8 cellular contexts compared by ENCODE assay signal in the genomic region with DNA sequence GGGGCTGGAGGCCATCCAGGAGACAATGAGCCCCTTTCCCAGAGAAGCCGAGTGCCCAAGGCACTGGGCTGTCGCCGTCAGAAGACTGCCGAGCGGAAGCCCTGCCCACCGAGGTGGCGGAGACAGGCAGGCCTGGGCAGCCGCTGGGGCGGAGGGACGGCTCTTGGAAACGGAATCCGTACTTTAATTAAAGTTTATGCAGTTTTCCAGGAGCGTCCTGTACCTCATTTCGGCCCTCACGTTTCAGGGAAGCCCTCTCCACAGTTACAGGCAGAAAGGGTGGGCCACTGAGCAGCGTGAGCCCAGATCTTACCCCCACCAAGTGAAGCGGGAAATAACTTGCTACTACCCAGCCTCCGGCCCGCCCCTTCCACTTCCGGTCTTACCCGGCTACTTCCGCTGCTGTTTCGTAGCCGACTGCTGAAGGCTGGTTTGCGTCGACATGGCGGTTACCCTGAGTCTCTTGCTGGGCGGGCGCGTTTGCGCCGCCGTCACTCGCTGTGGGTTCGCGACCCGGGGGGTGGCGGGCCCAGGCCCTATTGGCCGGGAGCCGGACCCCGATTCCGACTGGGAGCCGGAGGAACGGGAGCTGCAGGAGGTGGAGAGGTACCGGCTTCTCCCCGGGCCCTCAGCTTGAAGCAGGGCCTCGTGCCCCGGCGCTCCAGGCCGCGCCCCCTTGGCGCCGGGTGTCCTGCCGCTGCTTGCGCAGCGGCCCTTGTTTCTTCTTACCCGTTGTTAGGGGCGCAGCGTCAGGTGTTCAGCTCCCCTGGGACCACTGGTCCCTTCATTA. TPM values are rescaled to one million over a fixed set of nuclear protein-coding genes. Genes with fewer than 3 reads are reported as not detected.
DNase-seq lines count a peak whose midpoint lies in the region; ATAC-seq and TF ChIP-seq lines count a peak whose summit lies in the region.

A gene with protein sequence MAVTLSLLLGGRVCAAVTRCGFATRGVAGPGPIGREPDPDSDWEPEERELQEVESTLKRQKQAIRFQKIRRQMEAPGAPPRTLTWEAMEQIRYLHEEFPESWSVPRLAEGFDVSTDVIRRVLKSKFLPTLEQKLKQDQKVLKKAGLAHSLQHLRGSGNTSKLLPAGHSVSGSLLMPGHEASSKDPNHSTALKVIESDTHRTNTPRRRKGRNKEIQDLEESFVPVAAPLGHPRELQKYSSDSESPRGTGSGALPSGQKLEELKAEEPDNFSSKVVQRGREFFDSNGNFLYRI (plus strand): TSS at position 402 of the 790 bp plus-strand sequence. CDS start 41 bp downstream, at position 443.

- H3K9ac ChIP-seq in mucosa of rectum (ENCODE audit: low read depth in 1 of 2, low read length in 2 of 2): peak within 1 kb of the TSS; percentile 86 to 97

- ATAC-seq in GM21723 (IDR thresholded peaks at IDR 0.05; ENCODE audit: unreplicated experiment): peak; percentile 93

- peak within 1 kb of the TSS; percentile 82 for H2AFZ ChIP-seq in PC-9

- no peak for TF ChIP-seq CTCF in PC-9 (conservative IDR thresholded peaks at IDR 0.05)

- peaks cover 33% of the 10 kb centered on the region for H3F3A ChIP-seq in PC-9 (ENCODE audit: insufficient read depth, low read depth)

- no peaks in the 10 kb centered on the region for H3K9me2 ChIP-seq in PC-9 (ENCODE audit: insufficient read depth)

- BruUV-seq in PC-9 (replicated peaks; lab: Mats Ljungman, UMichigan): no TSS peak

- H3K9me3 ChIP-seq in PC-9 (ENCODE audit: insufficient read depth, low read depth) (no peaks in the 10 kb centered on the region), mucosa of rectum (ENCODE audit: control insufficient read depth in 2 of 2, low read length in 2 of 2) (no peaks in the 10 kb centered on the region)

- peak within 1 kb of the TSS; percentile 82 for H3K4me3 ChIP-seq in PC-9
- H3K4me3 ChIP-seq in mucosa of rectum (ENCODE audit: low read length in 2 of 2): peak within 1 kb of the TSS; percentile 97

- peak; percentile 98 for TF ChIP-seq POLR2A in erythroblast (IDR thresholded peaks at IDR 0.05; ENCODE audit: low read length)

- DNase-seq in DMS53 treated with DMSO at 0.1 percent for 48 hours (lab: John Stamatoyannopoulos, UW; ENCODE audit: unreplicated experiment) (peak; percentile 71), KBM-7 (peak; percentile 95), PC-9 (peak; percentile 80 to 85), erythroblast (lab: John Stamatoyannopoulos, UW) (peak; percentile 94)
- peak; percentile 93 for DNase-seq in activated T-cell treated with anti-CD3 and anti-CD28 coated beads, Interleukin-2, amount 50 U/mL, for 1 hour
- DNase-seq in stimulated activated CD8-positive, alpha-beta memory T cell treated with anti-CD3 and anti-CD28 coated beads, Interleukin-4, amount 100 ng/mL, for 4 hours (ENCODE audit: low read depth in 2 of 2, low spot score in 1 of 2): peak; percentile 77 to 85

- POLR2A ChIA-PET in PC-9 (lab: Charles Lee; ENCODE audit: unreplicated experiment): no interaction called here

- H3K4me2 ChIP-seq in PC-9: peak within 1 kb of the TSS; percentile 100

- H3K27ac ChIP-seq in PC-9 (peak within 1 kb of the TSS; percentile 89), mucosa of rectum (ENCODE audit: low read depth in 2 of 2, low read length in 2 of 2) (peak within 1 kb of the TSS; percentile 94 to 95)

- H3K36me3 ChIP-seq in PC-9 (ENCODE audit: low read depth) (peaks cover 22% of the 10 kb centered on the region), mucosa of rectum (ENCODE audit: control insufficient read depth in 2 of 2, insufficient read depth in 2 of 2, low read length in 2 of 2) (peaks cover 9 to 11% of the 10 kb centered on the region in 2 donors)

- peaks cover 31% of the 10 kb centered on the region for H4K20me1 ChIP-seq in PC-9 (ENCODE audit: insufficient read depth)

- in situ Hi-C loops in KBM-7 (cut with MboI; ENCODE audit: low pct_unique_long_range_greater_than_20kb, low sequenced_read_pairs): no loop called here

- peaks cover 69% of the 10 kb centered on the region for H3K79me2 ChIP-seq in PC-9 (ENCODE audit: low read depth)

- intact Hi-C loops in PC-9 (cut with micrococcal nuclease; ENCODE audit: unreplicated experiment): loop anchor here (1.0 to 10.0 kb wide), 3 partner anchors 17 to 371 kb away; partner anchors contain the start of genes AP3S2, CIB1 and TTLL13

- H3K27me3 ChIP-seq in PC-9 (ENCODE audit: insufficient read depth, low read depth) (no peaks in the 10 kb centered on the region), mucosa of rectum (ENCODE audit: control insufficient read depth in 2 of 2, insufficient read depth in 2 of 2, low read length in 2 of 2) (no peaks in the 10 kb centered on the region)

- CTCF ChIA-PET in PC-9 (lab: Charles Lee): no interaction called here

- H3K4me1 ChIP-seq in PC-9 (replicated peaks; ENCODE audit: insufficient read depth) (peaks cover 56% of the 10 kb centered on the region), mucosa of rectum (ENCODE audit: control insufficient read depth in 2 of 2, insufficient read depth in 2 of 2, low read length in 2 of 2) (peaks cover 30 to 44% of the 10 kb centered on the region in 2 donors)

RNA-seq across cellular contexts. Expression of the gene that starts here (rescaled TPM):
- 57.4 TPM in 2 replicates for total RNA-seq in PC-9 (2021)

Comparison
In these comparisons a context has a peak if more than half of its experiments do, and no peak if none do; other contexts are left out.
1. Peak in every context shown above with its lines: DNase-seq, ATAC-seq, H3K4me3 ChIP-seq and H3K27ac ChIP-seq.